ENCODE assay signal across 1 cellular context in genomic region chr22:31223786-31224191, GRCh38.
A peak's percentile ranks its signal among the peaks of the same experiment; 100 is the strongest.
TF ChIP-seq lines count a peak whose summit lies in the region.

No MANE protein-coding gene starts in this region.

TF ChIP-seq in HepG2, 621 proteins besides CTCF, POLR2A, EP300 and RAD21 (continued from another document and continues in another):
- TF ChIP-seq USF2 (IDR thresholded peaks at IDR 0.05; ENCODE audit: low read depth, low read length) (no peak), USF2 (CRISPR knock-in tag; IDR thresholded peaks at IDR 0.05; ENCODE audit: borderline replicate concordance) (no peak), ZBTB43 (CRISPR knock-in tag; conservative IDR thresholded peaks at IDR 0.05) (peak; percentile 55; the same call in 1 of the 2 replicates), ZNF121 (CRISPR knock-in tag; IDR thresholded peaks at IDR 0.05) (peak; percentile 34; the same call in 1 of the 2 replicates), NFIB (CRISPR knock-in tag; IDR thresholded peaks at IDR 0.05; ENCODE audit: borderline replicate concordance) (no peak), ZNF761 (CRISPR knock-in tag; conservative IDR thresholded peaks at IDR 0.05) (0 out of 2 replicates have a peak, but pooled peaks have one; percentile 35), CSRNP2 (CRISPR knock-in tag; conservative IDR thresholded peaks at IDR 0.05; ENCODE audit: low read depth) (no peak), ZNF629 (CRISPR knock-in tag; conservative IDR thresholded peaks at IDR 0.05) (no peak), ISL2 (CRISPR knock-in tag; IDR thresholded peaks at IDR 0.05) (peak; percentile 84), DPF2 (CRISPR knock-in tag; IDR thresholded peaks at IDR 0.05; ENCODE audit: borderline replicate concordance, low read depth) (peak; percentile 65), PITX1 (CRISPR knock-in tag; IDR thresholded peaks at IDR 0.05) (no peak), RFX3 (CRISPR knock-in tag; IDR thresholded peaks at IDR 0.05) (no peak), ARID2 (CRISPR knock-in tag; IDR thresholded peaks at IDR 0.05; ENCODE audit: borderline replicate concordance) (peak; percentile 61; the same call in 1 of the 2 replicates), RELA (CRISPR knock-in tag; IDR thresholded peaks at IDR 0.05) (no peak), SRSF1 (optimal IDR thresholded peaks at IDR 0.05; ENCODE audit: low read depth, low read length) (no peak), HOXD1 (CRISPR knock-in tag; IDR thresholded peaks at IDR 0.05) (no peak), MXI1 (IDR thresholded peaks at IDR 0.05; ENCODE audit: borderline replicate concordance, low read depth, low read length) (0 out of 3 replicates have a peak, but pooled peaks have one; percentile 18), FOXK1 (CRISPR knock-in tag; IDR thresholded peaks at IDR 0.05; ENCODE audit: borderline replicate concordance, low read depth) (peak; percentile 59; the same call in 1 of the 2 replicates), ZNF350 (CRISPR knock-in tag; IDR thresholded peaks at IDR 0.05; ENCODE audit: borderline replicate concordance, low read depth) (peak; percentile 67; the same call in 1 of the 2 replicates), SATB2 (CRISPR knock-in tag; IDR thresholded peaks at IDR 0.05) (no peak), ZFP36L1 (CRISPR knock-in tag; IDR thresholded peaks at IDR 0.05) (no peak), TARDBP (CRISPR knock-in tag; IDR thresholded peaks at IDR 0.05) (peak; percentile 87), HOXA3 (CRISPR knock-in tag; IDR thresholded peaks at IDR 0.05) (peak; percentile 77; the same call in 1 of the 2 replicates), ZUFSP (CRISPR knock-in tag; IDR thresholded peaks at IDR 0.05; ENCODE audit: borderline replicate concordance) (no peak), MEIS1 (CRISPR knock-in tag; IDR thresholded peaks at IDR 0.05; ENCODE audit: borderline replicate concordance) (0 out of 2 replicates have a peak, but pooled peaks have one; percentile 46), NCOA5 (CRISPR knock-in tag; IDR thresholded peaks at IDR 0.05) (no peak), ZNF644 (CRISPR knock-in tag; IDR thresholded peaks at IDR 0.05; ENCODE audit: low read depth) (peak; percentile 91), ZNF33A (CRISPR knock-in tag; IDR thresholded peaks at IDR 0.05; ENCODE audit: borderline replicate concordance) (no peak), TBX3 (IDR thresholded peaks at IDR 0.05; ENCODE audit: borderline replicate concordance) (0 out of 2 replicates have a peak, but pooled peaks have one; percentile 47), STAG1 (CRISPR knock-in tag; IDR thresholded peaks at IDR 0.05) (no peak), PATZ1 (CRISPR knock-in tag; IDR thresholded peaks at IDR 0.05) (peak; percentile 77), ZFP82 (CRISPR knock-in tag; IDR thresholded peaks at IDR 0.05; ENCODE audit: borderline replicate concordance) (no peak), ZNF615 (CRISPR knock-in tag; IDR thresholded peaks at IDR 0.05; ENCODE audit: borderline replicate concordance) (no peak; the same call in 1 of the 2 replicates), SKI (IDR thresholded peaks at IDR 0.05; ENCODE audit: partially characterized antibody) (no peak), ZFY (CRISPR knock-in tag; IDR thresholded peaks at IDR 0.05) (peak; percentile 41; the same call in 1 of the 2 replicates), ZFP37 (CRISPR knock-in tag; IDR thresholded peaks at IDR 0.05; ENCODE audit: borderline replicate concordance) (no peak; the same call in 1 of the 2 replicates), ISX (CRISPR knock-in tag; conservative IDR thresholded peaks at IDR 0.05) (no peak), ZNF281 (CRISPR knock-in tag; IDR thresholded peaks at IDR 0.05; ENCODE audit: borderline replicate concordance) (peak; percentile 67; the same call in 1 of the 2 replicates), ESRRA (CRISPR knock-in tag; IDR thresholded peaks at IDR 0.05; ENCODE audit: low read depth) (peak; percentile 37; the same call in 1 of the 2 replicates), POLR2AphosphoS5 (IDR thresholded peaks at IDR 0.05; ENCODE audit: low read depth, low read length) (no peak)
- TF ChIP-seq, protein P1, sequence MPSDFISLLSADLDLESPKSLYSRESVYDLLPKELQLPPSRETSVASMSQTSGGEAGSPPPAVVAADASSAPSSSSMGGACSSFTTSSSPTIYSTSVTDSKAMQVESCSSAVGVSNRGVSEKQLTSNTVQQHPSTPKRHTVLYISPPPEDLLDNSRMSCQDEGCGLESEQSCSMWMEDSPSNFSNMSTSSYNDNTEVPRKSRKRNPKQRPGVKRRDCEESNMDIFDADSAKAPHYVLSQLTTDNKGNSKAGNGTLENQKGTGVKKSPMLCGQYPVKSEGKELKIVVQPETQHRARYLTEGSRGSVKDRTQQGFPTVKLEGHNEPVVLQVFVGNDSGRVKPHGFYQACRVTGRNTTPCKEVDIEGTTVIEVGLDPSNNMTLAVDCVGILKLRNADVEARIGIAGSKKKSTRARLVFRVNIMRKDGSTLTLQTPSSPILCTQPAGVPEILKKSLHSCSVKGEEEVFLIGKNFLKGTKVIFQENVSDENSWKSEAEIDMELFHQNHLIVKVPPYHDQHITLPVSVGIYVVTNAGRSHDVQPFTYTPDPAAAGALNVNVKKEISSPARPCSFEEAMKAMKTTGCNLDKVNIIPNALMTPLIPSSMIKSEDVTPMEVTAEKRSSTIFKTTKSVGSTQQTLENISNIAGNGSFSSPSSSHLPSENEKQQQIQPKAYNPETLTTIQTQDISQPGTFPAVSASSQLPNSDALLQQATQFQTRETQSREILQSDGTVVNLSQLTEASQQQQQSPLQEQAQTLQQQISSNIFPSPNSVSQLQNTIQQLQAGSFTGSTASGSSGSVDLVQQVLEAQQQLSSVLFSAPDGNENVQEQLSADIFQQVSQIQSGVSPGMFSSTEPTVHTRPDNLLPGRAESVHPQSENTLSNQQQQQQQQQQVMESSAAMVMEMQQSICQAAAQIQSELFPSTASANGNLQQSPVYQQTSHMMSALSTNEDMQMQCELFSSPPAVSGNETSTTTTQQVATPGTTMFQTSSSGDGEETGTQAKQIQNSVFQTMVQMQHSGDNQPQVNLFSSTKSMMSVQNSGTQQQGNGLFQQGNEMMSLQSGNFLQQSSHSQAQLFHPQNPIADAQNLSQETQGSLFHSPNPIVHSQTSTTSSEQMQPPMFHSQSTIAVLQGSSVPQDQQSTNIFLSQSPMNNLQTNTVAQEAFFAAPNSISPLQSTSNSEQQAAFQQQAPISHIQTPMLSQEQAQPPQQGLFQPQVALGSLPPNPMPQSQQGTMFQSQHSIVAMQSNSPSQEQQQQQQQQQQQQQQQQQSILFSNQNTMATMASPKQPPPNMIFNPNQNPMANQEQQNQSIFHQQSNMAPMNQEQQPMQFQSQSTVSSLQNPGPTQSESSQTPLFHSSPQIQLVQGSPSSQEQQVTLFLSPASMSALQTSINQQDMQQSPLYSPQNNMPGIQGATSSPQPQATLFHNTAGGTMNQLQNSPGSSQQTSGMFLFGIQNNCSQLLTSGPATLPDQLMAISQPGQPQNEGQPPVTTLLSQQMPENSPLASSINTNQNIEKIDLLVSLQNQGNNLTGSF (CRISPR knock-in tag; IDR thresholded peaks at IDR 0.05) = no peak
- TF ChIP-seq, protein P2, sequence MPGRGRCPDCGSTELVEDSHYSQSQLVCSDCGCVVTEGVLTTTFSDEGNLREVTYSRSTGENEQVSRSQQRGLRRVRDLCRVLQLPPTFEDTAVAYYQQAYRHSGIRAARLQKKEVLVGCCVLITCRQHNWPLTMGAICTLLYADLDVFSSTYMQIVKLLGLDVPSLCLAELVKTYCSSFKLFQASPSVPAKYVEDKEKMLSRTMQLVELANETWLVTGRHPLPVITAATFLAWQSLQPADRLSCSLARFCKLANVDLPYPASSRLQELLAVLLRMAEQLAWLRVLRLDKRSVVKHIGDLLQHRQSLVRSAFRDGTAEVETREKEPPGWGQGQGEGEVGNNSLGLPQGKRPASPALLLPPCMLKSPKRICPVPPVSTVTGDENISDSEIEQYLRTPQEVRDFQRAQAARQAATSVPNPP (CRISPR knock-in tag; IDR thresholded peaks at IDR 0.05) = 0 out of 2 replicates have a peak, but pooled peaks have one; percentile 39
- TF ChIP-seq, protein P3, sequence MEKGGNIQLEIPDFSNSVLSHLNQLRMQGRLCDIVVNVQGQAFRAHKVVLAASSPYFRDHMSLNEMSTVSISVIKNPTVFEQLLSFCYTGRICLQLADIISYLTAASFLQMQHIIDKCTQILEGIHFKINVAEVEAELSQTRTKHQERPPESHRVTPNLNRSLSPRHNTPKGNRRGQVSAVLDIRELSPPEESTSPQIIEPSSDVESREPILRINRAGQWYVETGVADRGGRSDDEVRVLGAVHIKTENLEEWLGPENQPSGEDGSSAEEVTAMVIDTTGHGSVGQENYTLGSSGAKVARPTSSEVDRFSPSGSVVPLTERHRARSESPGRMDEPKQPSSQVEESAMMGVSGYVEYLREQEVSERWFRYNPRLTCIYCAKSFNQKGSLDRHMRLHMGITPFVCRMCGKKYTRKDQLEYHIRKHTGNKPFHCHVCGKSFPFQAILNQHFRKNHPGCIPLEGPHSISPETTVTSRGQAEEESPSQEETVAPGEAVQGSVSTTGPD (CRISPR knock-in tag; IDR thresholded peaks at IDR 0.05) = peak; percentile 91
